Comparison of ENCODE assay signal across 1 cellular context in genomic region chr10:69362471-69362954, GRCh38.
TF ChIP-seq lines count a peak whose summit lies in the region.

No MANE protein-coding gene starts in this region.

TF ChIP-seq in WTC11, 78 proteins besides CTCF, POLR2A, EP300 and RAD21 (continued from another document):
- TF ChIP-seq AFF4 (CRISPR knock-in tag; IDR thresholded peaks at IDR 0.05; ENCODE audit: borderline replicate concordance), result no peak
- TF ChIP-seq AR (CRISPR knock-in tag; IDR thresholded peaks at IDR 0.05), result no peak
- no peak for TF ChIP-seq CREB1 (CRISPR knock-in tag; IDR thresholded peaks at IDR 0.05)
- TF ChIP-seq ATF6 (CRISPR knock-in tag; IDR thresholded peaks at IDR 0.05), result no peak
- TF ChIP-seq ATF2 (CRISPR knock-in tag; IDR thresholded peaks at IDR 0.05; ENCODE audit: borderline replicate concordance, low read depth), result no peak
- no peak for TF ChIP-seq ESRRA (CRISPR knock-in tag; IDR thresholded peaks at IDR 0.05; ENCODE audit: borderline replicate concordance)
